ENCODE assay signal across 19 cellular contexts in the genomic region with DNA sequence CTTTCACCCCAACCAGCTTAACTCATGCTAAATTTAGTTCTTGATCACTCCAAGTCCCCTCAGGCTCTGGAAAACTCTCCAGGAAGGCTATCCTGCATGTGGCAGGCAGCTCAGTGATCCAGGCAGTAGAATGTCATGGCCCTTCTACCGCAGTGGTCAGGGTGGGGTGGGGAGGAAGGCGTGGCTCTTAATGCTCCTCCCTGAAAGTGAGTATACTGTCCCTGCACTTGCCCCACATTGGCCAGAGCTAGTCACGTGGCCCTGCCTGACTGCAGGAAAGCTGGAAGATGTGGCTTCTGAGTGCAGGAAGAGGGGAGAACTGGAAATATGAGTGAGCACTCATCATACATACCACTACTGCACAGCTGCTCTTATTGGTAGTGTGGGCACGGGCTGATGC.
A peak's percentile ranks its signal among the peaks of the same experiment; 100 is the strongest.
DNase-seq lines count a peak whose midpoint lies in the region; ATAC-seq, FAIRE-seq and TF ChIP-seq lines count a peak whose summit lies in the region.
"Had no signal": no experiment of that assay in that cellular context is flagged by ENCODE, and none has a peak within 500 bp of the region (broad histone marks: within the 10 kb centered on the region; RNA-seq: fewer than 3 reads in every experiment).

No MANE protein-coding gene starts in this region.

- peak overlapping the region; percentile 15 for H3K18ac ChIP-seq in neuronal stem cell (ENCODE audit: low read length)

- no peak overlapping the region for H2AK5ac ChIP-seq in neuronal stem cell (ENCODE audit: low read depth, low read length)

- no peak overlapping the region for H2BK5ac ChIP-seq in neuronal stem cell (ENCODE audit: low read length)

- no peaks in the 10 kb centered on the region for H3K9me3 ChIP-seq in adrenal gland (replicated peaks in 1 of 3)
- no peaks in the 10 kb centered on the region for H3K9me3 ChIP-seq in neuronal stem cell (replicated peaks in 1 of 2; ENCODE audit: control insufficient read depth in 2 of 2, insufficient read depth in 1 of 2, low read depth in 1 of 2, low read length in 2 of 2)
- H3K9me3 ChIP-seq: SK-N-SH had no signal

- no peak overlapping the region for H3K14ac ChIP-seq in neuronal stem cell (ENCODE audit: low read length)

- no peak overlapping the region for H3K4ac ChIP-seq in neuronal stem cell (ENCODE audit: low read length)

- H3K4me3 ChIP-seq in adrenal gland: no peak overlapping the region
- H3K4me3 ChIP-seq in neuronal stem cell (ENCODE audit: low read length in 2 of 2): no peak overlapping the region

- no peak for DNase-seq in H54 (ENCODE audit: insufficient read length, low spot score)
- peak; percentile 64 for DNase-seq in M059J (ENCODE audit: low read depth)
- DNase-seq in adrenal gland: peak; percentile 44 to 73 (median 56)
- DNase-seq in neuronal stem cell (ENCODE audit: low spot score): no peak
- DNase-seq in activated effector memory CD4-positive, alpha-beta T cell treated with anti-CD3 and anti-CD28 coated beads, Interleukin-2, amount 50 U/mL, for 16 hours: no peak
- DNase-seq in AML-193 (lab: John Stamatoyannopoulos, UW): no peak
- DNase-seq: ACHN; CD4-positive, alpha-beta T cell; DMS79 treated with DMSO at 0.1 percent for 48 hours; GDM1; H9; KG1; NCI-H2029; NCI-H524 treated with DMSO at 0.1 percent for 48 hours; NK-92 treated with Interleukin-12 subunit alpha and Interleukin-12 subunit beta, amount 100 ng/mL, for 24 hours; OCI-M1; SK-N-SH had no signal

- H2BK15ac ChIP-seq in neuronal stem cell (ENCODE audit: low read length): no peak overlapping the region

- WGBS in adrenal gland, 4 donors: 54 to 61% (median 56%) methylated on average over 4 of the region's 4 CpGs
- no CpG with 5 or more reads among the region's 4 CpGs for WGBS in neuronal stem cell (ENCODE audit: extremely low coverage in 2 of 2, insufficient read length in 2 of 2, insufficient replicate concordance in 1 of 2), 2 donors

- no peak overlapping the region for H4K91ac ChIP-seq in neuronal stem cell (ENCODE audit: low read depth, low read length, poor library complexity)

- H3K79me1 ChIP-seq in neuronal stem cell (ENCODE audit: low read depth, low read length): no peaks in the 10 kb centered on the region

- H3K27ac ChIP-seq in adrenal gland (peak overlapping the region in 2 of 5 donors; percentile 53 to 78), neuronal stem cell (replicated peaks; ENCODE audit: low read length) (no peak overlapping the region)

- no peak for ATAC-seq in GM18907 (IDR thresholded peaks at IDR 0.05; ENCODE audit: unreplicated experiment)

- TF ChIP-seq POLR2A in H54 (IDR thresholded peaks at IDR 0.05; ENCODE audit: low read depth, low read length): no peak
- no peak for TF ChIP-seq POLR2A in adrenal gland (IDR thresholded peaks at IDR 0.05)

- intact Hi-C loops in adrenal gland (cut with DNase I): no loop called here

- H3K4me2 ChIP-seq in neuronal stem cell (ENCODE audit: insufficient read depth, low read length, poor library complexity, severe bottlenecking): no peak overlapping the region
- H3K4me2 ChIP-seq: SK-N-SH had no signal

- no peaks in the 10 kb centered on the region for H3K36me3 ChIP-seq in adrenal gland (replicated peaks in 1 of 2)
- no peaks in the 10 kb centered on the region for H3K36me3 ChIP-seq in neuronal stem cell (replicated peaks in 1 of 2; ENCODE audit: control insufficient read depth in 2 of 2, insufficient read depth in 2 of 2, low read length in 2 of 2)

- no peak overlapping the region for H2BK12ac ChIP-seq in neuronal stem cell (ENCODE audit: low read length)

- H3K23ac ChIP-seq in neuronal stem cell (ENCODE audit: low read depth, low read length, poor library complexity): no peak overlapping the region

- H3K4me1 ChIP-seq in adrenal gland (replicated peaks in 1 of 2): peaks cover 20 to 49% of the 10 kb centered on the region in 2 donors
- peaks cover 0 to 1% of the 10 kb centered on the region in 2 donors for H3K4me1 ChIP-seq in neuronal stem cell (ENCODE audit: control insufficient read depth in 2 of 2, insufficient read depth in 1 of 2, low read depth in 1 of 2, low read length in 2 of 2)

- H2AFZ ChIP-seq in neuronal stem cell (ENCODE audit: low read length): no peak overlapping the region

- H3K9ac ChIP-seq in neuronal stem cell (ENCODE audit: low read depth, low read length, poor library complexity): no peak overlapping the region
- H3K9ac ChIP-seq: SK-N-SH had no signal

- no peak overlapping the region for H2BK120ac ChIP-seq in neuronal stem cell (ENCODE audit: low read depth, low read length)

- no peak overlapping the region for H4K8ac ChIP-seq in neuronal stem cell (ENCODE audit: low read depth, low read length)

- peak; percentile 30 for FAIRE-seq in H54 (lab: Jason Lieb, UNC)
- FAIRE-seq: D721Med had no signal

- TF ChIP-seq CTCF in adrenal gland (IDR thresholded peaks at IDR 0.05): no peak

- no peaks in the 10 kb centered on the region for H3K27me3 ChIP-seq in adrenal gland
- no peaks in the 10 kb centered on the region for H3K27me3 ChIP-seq in neuronal stem cell (ENCODE audit: control insufficient read depth in 3 of 3, insufficient read depth in 3 of 3, low read depth in 1 of 3, low read length in 3 of 3)

Comparison
In these comparisons a context has a peak if more than half of its experiments do, and no peak if none do; other contexts are left out.
1. DNase-seq: peak in M059J (single experiment) and adrenal gland (7 of 7); none in H54 (single experiment), neuronal stem cell (single experiment), activated effector memory CD4-positive, alpha-beta T cell treated with anti-CD3 and anti-CD28 coated beads, Interleukin-2, amount 50 U/mL, for 16 hours (single experiment) and AML-193 (0 of 2).